ENCODE assay signal across 8 cellular contexts in genomic region chr7:73718438-73718881, GRCh38. TPM values are rescaled to one million over a fixed set of nuclear protein-coding genes. Genes with fewer than 3 reads are reported as not detected.
DNase-seq lines count a peak whose midpoint lies in the region; ATAC-seq and TF ChIP-seq lines count a peak whose summit lies in the region.

No MANE protein-coding gene starts in this region.

- H3K36me3 Mint-ChIP-seq in GM23338 (ENCODE audit: low read depth) (no peaks in the 10 kb centered on the region), activated B cell treated with CpG ODN at 0.5 μM for 24 hours (ENCODE audit: low read depth) (no peaks in the 10 kb centered on the region)

- no peaks in the 10 kb centered on the region for H3K9me3 Mint-ChIP-seq in GM23338
- no peaks in the 10 kb centered on the region for H3K9me3 Mint-ChIP-seq in activated B cell treated with CpG ODN at 0.5 μM for 24 hours

- H3K27ac Mint-ChIP-seq in GM23338 (no peak overlapping the region), activated B cell treated with CpG ODN at 0.5 μM for 24 hours (no peak overlapping the region)

- no peaks in the 10 kb centered on the region for H3K9me3 ChIP-seq in fibroblast of lung (ENCODE audit: control insufficient read depth, insufficient read depth, low read depth, low read length)
- H3K9me3 ChIP-seq in gastrocnemius medialis, result no peaks in the 10 kb centered on the region

- H3K36me3 ChIP-seq in GM23338 (ENCODE audit: insufficient read depth) (no peaks in the 10 kb centered on the region), fibroblast of lung (ENCODE audit: control insufficient read depth, insufficient read depth, low read length) (no peaks in the 10 kb centered on the region), gastrocnemius medialis (no peaks in the 10 kb centered on the region)

- TF ChIP-seq CTCF in GM23338 (conservative IDR thresholded peaks at IDR 0.05; ENCODE audit: low read depth in 2 of 2), result no peak
- no peak for TF ChIP-seq CTCF in activated B cell treated with CpG ODN at 0.5 μM for 24 hours (IDR thresholded peaks at IDR 0.05)
- no peak for TF ChIP-seq CTCF in fibroblast of lung (conservative IDR thresholded peaks at IDR 0.05 in 1 of 2, IDR thresholded peaks at IDR 0.05 in 1 of 2; ENCODE audit: low read depth in 1 of 2, low read length in 2 of 2)
- TF ChIP-seq CTCF in gastrocnemius medialis (IDR thresholded peaks at IDR 0.05 in 4 of 5, conservative IDR thresholded peaks at IDR 0.05 in 1 of 5), result no peak

- H3K9me2 ChIP-seq in GM23338 (ENCODE audit: insufficient read depth), result no peaks in the 10 kb centered on the region

- CTCF ChIA-PET in activated B cell treated with CpG ODN at 0.5 μM for 24 hours (lab: Charles Lee), result no interaction called here

- peak overlapping the region; percentile 62 for H3K4me3 Mint-ChIP-seq in GM23338
- peak overlapping the region; percentile 68 for H3K4me3 Mint-ChIP-seq in activated B cell treated with CpG ODN at 0.5 μM for 24 hours

- peak overlapping the region; percentile 77 for H3K9ac ChIP-seq in fibroblast of lung (ENCODE audit: insufficient read depth, low read length)

- ATAC-seq in GM23338, result no peak
- ATAC-seq in activated B cell treated with CpG ODN at 0.5 μM for 24 hours (ENCODE audit: low read depth), result no peak
- no peak for ATAC-seq in gastrocnemius medialis
- ATAC-seq in GM21528 (IDR thresholded peaks at IDR 0.05; ENCODE audit: low FRiP score, unreplicated experiment), result no peak

- H3F3A ChIP-seq in GM23338 (replicated peaks; ENCODE audit: low read depth), result no peaks in the 10 kb centered on the region

- H3K4me1 ChIP-seq in GM23338 (ENCODE audit: insufficient read depth) (no peaks in the 10 kb centered on the region; the same call in 1 of the 2 replicates), fibroblast of lung (ENCODE audit: control insufficient read depth, extremely low read depth, insufficient read depth, low read length) (peaks cover 28% of the 10 kb centered on the region), gastrocnemius medialis (peaks cover 10 to 28% of the 10 kb centered on the region in 2 donors)

- peak overlapping the region; percentile 86 for H3K4me3 ChIP-seq in GM23338
- H3K4me3 ChIP-seq in fibroblast of lung (replicated peaks in 1 of 4; ENCODE audit: control extremely low read depth in 1 of 4, insufficient read depth in 1 of 4, low read depth in 3 of 4, low read length in 4 of 4), result peak overlapping the region; percentile 71 to 87 (median 80)
- peak overlapping the region; percentile 65 to 95 (median 81) for H3K4me3 ChIP-seq in gastrocnemius medialis

- POLR2A ChIA-PET in activated B cell treated with CpG ODN at 0.5 μM for 24 hours (lab: Charles Lee), result no interaction called here

- intact Hi-C loops in activated B cell treated with CpG ODN at 0.5 μM for 24 hours (cut with micrococcal nuclease), result loop anchor here (1.0 to 2.0 kb wide), 3 partner anchors 11 to 52 kb away; partner anchors contain the start of genes BUD23, DNAJC30 and VPS37D
- intact Hi-C loops in gastrocnemius medialis (cut with DNase I; ENCODE audit: low total_unique reads), result loop anchor here (5.0 kb wide), 1 partner anchor 36 kb away; the partner anchor contains the start of genes BUD23 and DNAJC30

- H3K27ac ChIP-seq in GM23338 (ENCODE audit: low read depth) (no peak overlapping the region), fibroblast of lung (ENCODE audit: insufficient read depth, low read length) (peak overlapping the region; percentile 71), gastrocnemius medialis (no peak overlapping the region)

- H3K79me2 ChIP-seq in GM23338 (replicated peaks; ENCODE audit: insufficient read depth) (no peaks in the 10 kb centered on the region), fibroblast of lung (ENCODE audit: control insufficient read depth, insufficient read depth, low read length) (peaks cover 43% of the 10 kb centered on the region)

- DNase-seq in GM23338 (ENCODE audit: low spot score) (no peak), activated B cell treated with CpG ODN at 0.5 μM for 24 hours (no peak), fibroblast of lung (ENCODE audit: low read depth in 2 of 2) (no peak), gastrocnemius medialis (no peak), activated gamma-delta T cell treated with Interleukin-2 at 50 U/mL for 16 hours (no peak), CD1c-positive myeloid dendritic cell (ENCODE audit: extremely low spot score) (no peak), DMS153 (lab: John Stamatoyannopoulos, UW) (no peak)

- H3K27me3 Mint-ChIP-seq in GM23338 (ENCODE audit: insufficient read depth, low read depth, poor library complexity), result peaks cover 20% of the 10 kb centered on the region
- peaks cover 31% of the 10 kb centered on the region for H3K27me3 Mint-ChIP-seq in activated B cell treated with CpG ODN at 0.5 μM for 24 hours

- H3K4me1 Mint-ChIP-seq in GM23338, result no peaks in the 10 kb centered on the region; the same call in 2 of the 3 replicates
- H3K4me1 Mint-ChIP-seq in activated B cell treated with CpG ODN at 0.5 μM for 24 hours, result peaks cover 21% of the 10 kb centered on the region

- no peak for TF ChIP-seq POLR2A in gastrocnemius medialis (IDR thresholded peaks at IDR 0.05)

- H3K27me3 ChIP-seq in GM23338 (ENCODE audit: insufficient read depth), result peaks cover 24% of the 10 kb centered on the region
- H3K27me3 ChIP-seq in fibroblast of lung (ENCODE audit: control insufficient read depth, insufficient read depth, low read length), result no peaks in the 10 kb centered on the region
- H3K27me3 ChIP-seq in gastrocnemius medialis, result no peaks in the 10 kb centered on the region

- H4K20me1 ChIP-seq in GM23338 (replicated peaks; ENCODE audit: insufficient read depth), result no peaks in the 10 kb centered on the region; the same call in 1 of the 2 replicates
- no peaks in the 10 kb centered on the region for H4K20me1 ChIP-seq in fibroblast of lung (ENCODE audit: control insufficient read depth, extremely low read depth, insufficient read depth, low read length)

- H3K4me2 ChIP-seq in GM23338, result peak overlapping the region; percentile 95
- peak overlapping the region; percentile 82 for H3K4me2 ChIP-seq in fibroblast of lung (ENCODE audit: extremely low read depth, insufficient read depth, low read length)

- in situ Hi-C loops in gastrocnemius medialis (cut with MboI; ENCODE audit: low sequenced_read_pairs in 4 of 4), result loop anchor here in 1 of 4 donors (10.0 kb wide), 1 partner anchor 104 kb away; no protein-coding TSS in a partner anchor

- H2AFZ ChIP-seq in GM23338, result peak overlapping the region; percentile 87; the same call in 1 of the 2 replicates
- H2AFZ ChIP-seq in fibroblast of lung (ENCODE audit: low read length), result no peak overlapping the region

TF ChIP-seq in GM23338, 12 proteins besides CTCF, POLR2A, EP300 and RAD21 (continues in another document):
- no peak for TF ChIP-seq STAT1 (IDR thresholded peaks at IDR 0.05; ENCODE audit: unreplicated experiment)

RNA-seq across cellular contexts. Expression of gene STX1A, which starts 1.0 kb away (rescaled TPM):
- 9.4 and 19.8 TPM in 2 replicates for total RNA-seq in GM23338 (2014; rRNA removed; shearing (Covaris generic))
- polyA plus RNA-seq in GM23338 (2016; fragmentation: Nextera tagmentation; extraction: Ambion mirVana) (9.1 and 11.7 TPM in 2 replicates), fibroblast of lung (7.8 and 17.2 TPM in 2 replicates)
- total RNA-seq in activated B cell treated with CpG ODN at 0.5 μM for 24 hours (1.8 and 2.1 TPM in 2 replicates), fibroblast of lung (4.6 and 8.1 TPM in 2 replicates), gastrocnemius medialis (1 to 10 TPM in 3 of 4 donors, under 1 TPM in 1; 0.83 to 8.1 (median 3.2) TPM)
- polyA plus RNA-seq in fibroblast of lung (2012), result 5.9 and 13.2 TPM in 2 replicates
- 14.9 and 16.3 TPM in 2 replicates for polyA minus RNA-seq in fibroblast of lung (ENCODE audit: low replicate concordance)

RNA-seq across cellular contexts. Expression of gene ABHD11, which starts 20.1 kb away (rescaled TPM):
- 16.3 and 24.6 TPM in 2 replicates for total RNA-seq in GM23338 (2014; rRNA removed; shearing (Covaris generic))
- 18.0 and 18.7 TPM in 2 replicates for polyA plus RNA-seq in GM23338 (2016; fragmentation: Nextera tagmentation; extraction: Ambion mirVana)
- 12.1 and 15.9 TPM in 2 replicates for total RNA-seq in activated B cell treated with CpG ODN at 0.5 μM for 24 hours
- 7.1 and 8.0 TPM in 2 replicates for total RNA-seq in fibroblast of lung
- 6.5 and 16.3 TPM in 2 replicates for polyA plus RNA-seq in fibroblast of lung
- 7.4 and 18.4 TPM in 2 replicates for polyA plus RNA-seq in fibroblast of lung (2012)
- 44.9 and 45.3 TPM in 2 replicates for polyA minus RNA-seq in fibroblast of lung (ENCODE audit: low replicate concordance)
- 1 to 10 TPM; 3.2 to 9.4 (median 7.6) TPM for total RNA-seq in gastrocnemius medialis

RNA-seq across cellular contexts. Expression of gene BUD23, which starts 35.1 kb away (rescaled TPM):
- total RNA-seq in GM23338 (2014; rRNA removed; shearing (Covaris generic)), result 57.2 and 62.1 TPM in 2 replicates
- polyA plus RNA-seq in GM23338 (2016; fragmentation: Nextera tagmentation; extraction: Ambion mirVana) (117 and 129 TPM in 2 replicates), fibroblast of lung (60.1 and 78.4 TPM in 2 replicates)
- total RNA-seq in activated B cell treated with CpG ODN at 0.5 μM for 24 hours (69.0 and 74.8 TPM in 2 replicates), fibroblast of lung (30.8 and 31.9 TPM in 2 replicates), gastrocnemius medialis (100 to 1,000 TPM in 3 of 4 donors, 10 to 100 TPM in 1; 83.9 to 128 (median 114) TPM)
- 55.6 and 70.6 TPM in 2 replicates for polyA plus RNA-seq in fibroblast of lung (2012)
- polyA minus RNA-seq in fibroblast of lung (ENCODE audit: low replicate concordance), result 32.7 and 63.0 TPM in 2 replicates

RNA-seq across cellular contexts. Expression of gene DNAJC30, which starts 35.2 kb away (rescaled TPM):
- 1.3 and 2.8 TPM in 2 replicates for total RNA-seq in GM23338 (2014; rRNA removed; shearing (Covaris generic))
- polyA plus RNA-seq in GM23338 (2016; fragmentation: Nextera tagmentation; extraction: Ambion mirVana), result 5.2 and 5.6 TPM in 2 replicates
- 13.7 and 14.2 TPM in 2 replicates for total RNA-seq in activated B cell treated with CpG ODN at 0.5 μM for 24 hours
- 1.8 and 3.8 TPM in 2 replicates for total RNA-seq in fibroblast of lung
- polyA plus RNA-seq in fibroblast of lung, result 7.3 and 7.7 TPM in 2 replicates
- 12.8 and 13.5 TPM in 2 replicates for polyA plus RNA-seq in fibroblast of lung (2012)
- 7.7 and 12.3 TPM in 2 replicates for polyA minus RNA-seq in fibroblast of lung (ENCODE audit: low replicate concordance)
- 10 to 100 TPM in 1 of 4 donors, 1 to 10 TPM in 3; 3.9 to 10.5 (median 5.6) TPM for total RNA-seq in gastrocnemius medialis

RNA-seq across cellular contexts. Expression of gene VPS37D, which starts 50.8 kb away (rescaled TPM):
- 5.6 and 7.0 TPM in 2 replicates for total RNA-seq in GM23338 (2014; rRNA removed; shearing (Covaris generic))
- polyA plus RNA-seq in GM23338 (2016; fragmentation: Nextera tagmentation; extraction: Ambion mirVana), result 1.8 and 2.2 TPM in 2 replicates
- total RNA-seq in activated B cell treated with CpG ODN at 0.5 μM for 24 hours, result 0.17 and 0.24 TPM in 2 replicates
- 6.2 and 6.8 TPM in 2 replicates for total RNA-seq in fibroblast of lung
- 0.63 and 0.87 TPM in 2 replicates for polyA plus RNA-seq in fibroblast of lung
- polyA plus RNA-seq in fibroblast of lung (2012), result 2.0 and 2.7 TPM in 2 replicates
- polyA minus RNA-seq in fibroblast of lung (ENCODE audit: low replicate concordance), result 1.3 and 3.0 TPM in 2 replicates
- 1 to 10 TPM in 2 of 4 donors, under 1 TPM in 2; 0.64 to 2.5 (median 1.4) TPM for total RNA-seq in gastrocnemius medialis
